12 cellular contexts compared by ENCODE assay signal in the genomic region with DNA sequence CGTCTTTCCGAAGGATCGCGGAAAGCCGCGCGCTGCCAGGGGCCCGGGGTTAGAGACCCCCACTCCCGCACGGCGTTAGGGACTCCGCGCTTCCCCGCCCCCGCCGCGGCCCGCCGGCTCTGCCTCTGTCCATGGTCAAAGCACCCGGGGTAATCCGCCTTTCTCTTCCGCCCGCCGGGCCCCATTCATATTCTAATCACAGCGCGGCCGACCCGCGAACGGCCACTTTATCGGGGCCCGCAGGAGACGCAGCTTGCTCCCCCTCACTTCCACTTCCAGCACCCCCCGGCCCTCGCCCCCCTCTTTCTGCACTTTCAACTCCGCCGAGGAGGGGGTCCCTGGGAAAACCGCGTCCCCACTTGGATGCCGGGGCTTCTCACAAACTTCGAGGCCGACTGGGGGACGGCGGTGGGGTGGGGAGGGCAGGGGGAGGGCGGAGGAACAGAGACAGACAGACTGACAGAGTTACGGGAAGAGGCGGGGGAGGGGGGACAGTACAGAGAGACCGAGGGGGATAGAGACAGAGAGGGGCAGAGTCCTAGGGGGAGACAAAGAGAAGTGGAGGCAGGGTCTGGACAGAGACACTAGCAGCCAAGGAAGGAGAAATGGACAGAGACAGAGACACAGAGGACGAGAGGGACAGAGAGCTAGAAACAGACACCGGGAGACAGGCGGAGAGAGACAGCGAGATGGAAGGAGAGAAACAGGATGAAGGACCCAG. TPM values are rescaled to one million over a fixed set of nuclear protein-coding genes. Genes with fewer than 3 reads are reported as not detected.
DNase-seq lines count a peak whose midpoint lies in the region; ATAC-seq and TF ChIP-seq lines count a peak whose summit lies in the region.
"Had no signal": no experiment of that assay in that cellular context is flagged by ENCODE, and none has a peak within 500 bp of the region (broad histone marks: within the 10 kb centered on the region; RNA-seq: fewer than 3 reads in every experiment).

No MANE protein-coding gene starts in this region.

- peak in 1 of 2 donors; percentile 26 for DNase-seq in activated T-cell treated with anti-CD3 and anti-CD28 coated beads, Interleukin-2, amount 50 U/mL, for 72 hours
- DNase-seq in activated T-cell treated with anti-CD3 and anti-CD28 coated beads for 4 hours (no peak), adipocyte (ENCODE audit: low read depth) (peak; percentile 43), islet precursor cell (peak; percentile 84), suprapubic skin (ENCODE audit: low spot score in 2 of 2) (no peak), foreskin melanocyte (no peak), NCI-H2081 (lab: John Stamatoyannopoulos, UW) (no peak)
- DNase-seq: activated CD4-positive, CD25-positive, alpha-beta regulatory T cell; NCI-H1436 had no signal

- no peak overlapping the region for H3K27ac Mint-ChIP-seq in activated T-cell treated with anti-CD3 and anti-CD28 coated beads, Interleukin-2, amount 50 U/mL, for 72 hours

- TF ChIP-seq POLR2A in suprapubic skin (IDR thresholded peaks at IDR 0.05), result no peak

- H3K36me3 ChIP-seq in adipocyte (ENCODE audit: control insufficient read depth, insufficient read depth, low read length, severe bottlenecking) (no peaks in the 10 kb centered on the region), suprapubic skin (no peaks in the 10 kb centered on the region)

- no peak for TF ChIP-seq EP300 in suprapubic skin (IDR thresholded peaks at IDR 0.05)

- no peak for ATAC-seq in activated T-cell treated with anti-CD3 and anti-CD28 coated beads, Interleukin-2, amount 50 U/mL, for 72 hours (replicated peaks in 1 of 2)
- no peak for ATAC-seq in GM21717 (IDR thresholded peaks at IDR 0.05; ENCODE audit: unreplicated experiment)

- H3K9me3 Mint-ChIP-seq in activated T-cell treated with anti-CD3 and anti-CD28 coated beads, Interleukin-2, amount 50 U/mL, for 72 hours, result no peaks in the 10 kb centered on the region

- H3K27ac ChIP-seq in suprapubic skin, result no peak overlapping the region
- H3K27ac ChIP-seq: C4-2B had no signal

- peaks cover 0 to 2% of the 10 kb centered on the region in 2 donors for H3K36me3 Mint-ChIP-seq in activated T-cell treated with anti-CD3 and anti-CD28 coated beads, Interleukin-2, amount 50 U/mL, for 72 hours (ENCODE audit: insufficient read depth in 2 of 2)

- peaks cover 77% of the 10 kb centered on the region for H3K27me3 Mint-ChIP-seq in activated T-cell treated with anti-CD3 and anti-CD28 coated beads, Interleukin-2, amount 50 U/mL, for 72 hours (ENCODE audit: low read depth)

- H3K4me1 Mint-ChIP-seq in activated T-cell treated with anti-CD3 and anti-CD28 coated beads, Interleukin-2, amount 50 U/mL, for 72 hours (ENCODE audit: low read depth), result peaks cover 39% of the 10 kb centered on the region

- no peak for TF ChIP-seq CTCF in suprapubic skin (IDR thresholded peaks at IDR 0.05)

- H3K27me3 ChIP-seq in adipocyte (replicated peaks; ENCODE audit: control insufficient read depth, insufficient read depth, low read length), result peaks cover 59% of the 10 kb centered on the region
- H3K27me3 ChIP-seq in suprapubic skin, result peaks cover 95% of the 10 kb centered on the region

- H3K9me3 ChIP-seq in adipocyte (ENCODE audit: control insufficient read depth, low read length) (peaks cover 3% of the 10 kb centered on the region), suprapubic skin (no peaks in the 10 kb centered on the region)

- H3K9ac ChIP-seq in adipocyte (ENCODE audit: low read length), result no peak overlapping the region

- H3K4me3 Mint-ChIP-seq in activated T-cell treated with anti-CD3 and anti-CD28 coated beads, Interleukin-2, amount 50 U/mL, for 72 hours, result peak overlapping the region; percentile 34 to 69

- H3K4me1 ChIP-seq in adipocyte (ENCODE audit: control insufficient read depth, insufficient read depth, low read length), result peaks cover 5% of the 10 kb centered on the region
- H3K4me1 ChIP-seq in suprapubic skin, result peaks cover 60% of the 10 kb centered on the region

- no peak overlapping the region for H3K4me3 ChIP-seq in adipocyte (ENCODE audit: low read length)
- peak overlapping the region; percentile 18 for H3K4me3 ChIP-seq in suprapubic skin

- 2% methylated on average over 44 of the region's 52 CpGs for WGBS in suprapubic skin

RNA-seq across cellular contexts. Expression of a gene that starts 1.1 kb away (rescaled TPM):
- total RNA-seq in activated T-cell treated with anti-CD3 and anti-CD28 coated beads, Interleukin-2, amount 50 U/mL, for 72 hours, result not detected
- total RNA-seq in suprapubic skin, result not detected
- total RNA-seq: pulmonary artery endothelial cell had no signal

Comparison
In these comparisons a context has a peak if more than half of its experiments do, and no peak if none do; other contexts are left out.
1. DNase-seq: peak in adipocyte (single experiment) and islet precursor cell (single experiment); none in activated T-cell treated with anti-CD3 and anti-CD28 coated beads for 4 hours (single experiment), suprapubic skin (0 of 2), foreskin melanocyte (single experiment) and NCI-H2081 (0 of 2).